In genomic region chr5:68658810-68659372, GRCh38 we compare ENCODE assay signal across 28 cellular contexts.
"Had no signal": no experiment of that assay in that cellular context is flagged by ENCODE, and none has a peak within 500 bp of the region (broad histone marks: within the 10 kb centered on the region; RNA-seq: fewer than 3 reads in every experiment).

No MANE protein-coding gene starts in this region.

- H3K4me1 ChIP-seq: ascending aorta, gastroesophageal sphincter had no signal

- H3K4me3 ChIP-seq: ascending aorta, coronary artery, esophagus squamous epithelium, gastroesophageal sphincter had no signal

- H3K27me3 ChIP-seq: ascending aorta, brain microvascular endothelial cell, esophagus squamous epithelium, gastroesophageal sphincter had no signal

- H3K27me3 Mint-ChIP-seq: activated B cell treated with CpG ODN at 0.5 μM for 24 hours; activated CD8-positive, alpha-beta T cell treated with anti-CD3 and anti-CD28 coated beads for 36 hours; activated naive CD4-positive, alpha-beta T cell treated with anti-CD3 and anti-CD28 coated beads, Interleukin-2, amount 10 ng/mL, durations not matched to agents 7 days and 5 days; central memory CD8-positive, alpha-beta T cell had no signal

- H3K27ac Mint-ChIP-seq: activated B cell treated with CpG ODN at 0.5 μM for 24 hours; activated CD8-positive, alpha-beta T cell treated with anti-CD3 and anti-CD28 coated beads for 36 hours; activated naive CD4-positive, alpha-beta T cell treated with anti-CD3 and anti-CD28 coated beads, Interleukin-2, amount 10 ng/mL, durations not matched to agents 7 days and 5 days; activated naive CD4-positive, alpha-beta T cell treated with anti-CD3 and anti-CD28 coated beads, Interleukin-2, amount 50 U/mL, for 72 hours; activated naive CD8-positive, alpha-beta T cell treated with anti-CD3 and anti-CD28 coated beads, Interleukin-2, amount 10 ng/mL, durations not matched to agents 7 days and 5 days; dendritic cell treated with granulocyte-macrophage colony-stimulating factor and Interleukin-4, amounts not matched to agents 40 ng/mL and 50 ng/mL, for 4 days; T-helper 17 cell; T-helper 2 cell treated with Interferon-gamma antibody and Interleukin-4, amounts not matched to agents 5 μg/mL and 100 μg/mL, for 36 hours had no signal

- H3K36me3 ChIP-seq: ascending aorta, brain microvascular endothelial cell, esophagus squamous epithelium, gastroesophageal sphincter, WERI-Rb-1 had no signal

- H3K4me1 Mint-ChIP-seq: activated B cell treated with CpG ODN at 0.5 μM for 24 hours; activated naive CD4-positive, alpha-beta T cell treated with anti-CD3 and anti-CD28 coated beads, Interleukin-2, amount 10 ng/mL, durations not matched to agents 7 days and 5 days; activated naive CD8-positive, alpha-beta T cell treated with anti-CD3 and anti-CD28 coated beads, Interleukin-2, amount 10 ng/mL, durations not matched to agents 7 days and 5 days; central memory CD8-positive, alpha-beta T cell had no signal

- H3K9me3 Mint-ChIP-seq: activated B cell treated with CpG ODN at 0.5 μM for 24 hours; activated CD8-positive, alpha-beta T cell treated with anti-CD3 and anti-CD28 coated beads for 36 hours; activated naive CD4-positive, alpha-beta T cell treated with anti-CD3 and anti-CD28 coated beads, Interleukin-2, amount 10 ng/mL, durations not matched to agents 7 days and 5 days; activated naive CD4-positive, alpha-beta T cell treated with anti-CD3 and anti-CD28 coated beads, Interleukin-2, amount 50 U/mL, for 72 hours; activated T-cell treated with anti-CD3 and anti-CD28 coated beads, Interleukin-2, amount 50 U/mL, for 4 hours; central memory CD8-positive, alpha-beta T cell; dendritic cell treated with granulocyte-macrophage colony-stimulating factor and Interleukin-4, amounts not matched to agents 40 ng/mL and 50 ng/mL, for 4 days; T-helper 2 cell treated with Interferon-gamma antibody and Interleukin-4, amounts not matched to agents 5 μg/mL and 100 μg/mL, for 36 hours had no signal

- H3K36me3 Mint-ChIP-seq: activated naive CD4-positive, alpha-beta T cell treated with anti-CD3 and anti-CD28 coated beads, Interleukin-2, amount 10 ng/mL, durations not matched to agents 7 days and 5 days; activated naive CD4-positive, alpha-beta T cell treated with anti-CD3 and anti-CD28 coated beads, Interleukin-2, amount 50 U/mL, for 72 hours; activated naive CD8-positive, alpha-beta T cell treated with anti-CD3 and anti-CD28 coated beads, Interleukin-2, amount 10 ng/mL, durations not matched to agents 7 days and 5 days had no signal

- H3K9me3 ChIP-seq: ascending aorta, esophagus squamous epithelium, gastroesophageal sphincter had no signal

- ATAC-seq: activated CD4-positive, CD25-positive, alpha-beta regulatory T cell treated with anti-CD3 and anti-CD28 coated beads, Interleukin-2, amount 50 U/mL, for 24 hours; activated CD8-positive, alpha-beta T cell treated with anti-CD3 and anti-CD28 coated beads for 36 hours; activated naive CD4-positive, alpha-beta T cell treated with anti-CD3 and anti-CD28 coated beads, Interleukin-2, amount 50 U/mL, for 72 hours; activated T-cell treated with anti-CD3 and anti-CD28 coated beads, Interleukin-2, amount 50 U/mL, for 4 hours; gastroesophageal sphincter; T-helper 17 cell had no signal

- H3K27ac ChIP-seq: ascending aorta, brain microvascular endothelial cell, coronary artery, epithelial cell of prostate, esophagus squamous epithelium, gastroesophageal sphincter, WERI-Rb-1 had no signal

- H3K4me3 Mint-ChIP-seq: activated B cell treated with CpG ODN at 0.5 μM for 24 hours; activated CD8-positive, alpha-beta T cell treated with anti-CD3 and anti-CD28 coated beads for 36 hours; activated naive CD4-positive, alpha-beta T cell treated with anti-CD3 and anti-CD28 coated beads, Interleukin-2, amount 10 ng/mL, durations not matched to agents 7 days and 5 days; activated naive CD8-positive, alpha-beta T cell treated with anti-CD3 and anti-CD28 coated beads, Interleukin-2, amount 10 ng/mL, durations not matched to agents 7 days and 5 days; activated T-cell treated with anti-CD3 and anti-CD28 coated beads, Interleukin-2, amount 50 U/mL, for 4 hours; central memory CD8-positive, alpha-beta T cell; dendritic cell treated with granulocyte-macrophage colony-stimulating factor and Interleukin-4, amounts not matched to agents 40 ng/mL and 50 ng/mL, for 4 days; T-helper 17 cell; T-helper 2 cell treated with Interferon-gamma antibody and Interleukin-4, amounts not matched to agents 5 μg/mL and 100 μg/mL, for 36 hours had no signal

- DNase-seq: activated B cell treated with CpG ODN at 0.5 μM for 24 hours; activated CD4-positive, alpha-beta T cell treated with anti-CD3 and anti-CD28 coated beads for 48 hours; activated CD4-positive, alpha-beta T cell treated with anti-CD3 and anti-CD28 coated beads, Interleukin-2, amount 50 U/mL, for 1 hour; activated CD4-positive, alpha-beta T cell treated with anti-CD3 and anti-CD28 coated beads, Interleukin-2, amount 50 U/mL, for 48 hours; activated CD8-positive, alpha-beta memory T cell treated with anti-CD3 and anti-CD28 coated beads for 24 hours; activated CD8-positive, alpha-beta T cell treated with anti-CD3 and anti-CD28 coated beads for 36 hours; activated gamma-delta T cell; activated naive CD4-positive, alpha-beta T cell; activated naive CD4-positive, alpha-beta T cell treated with anti-CD3 and anti-CD28 coated beads, Interleukin-2, amount 10 ng/mL, durations not matched to agents 7 days and 5 days; activated naive CD8-positive, alpha-beta T cell treated with anti-CD3 and anti-CD28 coated beads, Interleukin-2, amount 10 ng/mL, durations not matched to agents 7 days and 5 days; activated T-cell treated with anti-CD3 and anti-CD28 coated beads, Interleukin-2, amount 50 U/mL, for 4 hours; brain microvascular endothelial cell; effector CD4-positive, alpha-beta T cell; esophagus squamous epithelium; foreskin melanocyte; T-helper 1 cell; T-helper 17 cell; T1000 had no signal
